Comparison of ENCODE assay signal across 8 cellular contexts in the genomic region with DNA sequence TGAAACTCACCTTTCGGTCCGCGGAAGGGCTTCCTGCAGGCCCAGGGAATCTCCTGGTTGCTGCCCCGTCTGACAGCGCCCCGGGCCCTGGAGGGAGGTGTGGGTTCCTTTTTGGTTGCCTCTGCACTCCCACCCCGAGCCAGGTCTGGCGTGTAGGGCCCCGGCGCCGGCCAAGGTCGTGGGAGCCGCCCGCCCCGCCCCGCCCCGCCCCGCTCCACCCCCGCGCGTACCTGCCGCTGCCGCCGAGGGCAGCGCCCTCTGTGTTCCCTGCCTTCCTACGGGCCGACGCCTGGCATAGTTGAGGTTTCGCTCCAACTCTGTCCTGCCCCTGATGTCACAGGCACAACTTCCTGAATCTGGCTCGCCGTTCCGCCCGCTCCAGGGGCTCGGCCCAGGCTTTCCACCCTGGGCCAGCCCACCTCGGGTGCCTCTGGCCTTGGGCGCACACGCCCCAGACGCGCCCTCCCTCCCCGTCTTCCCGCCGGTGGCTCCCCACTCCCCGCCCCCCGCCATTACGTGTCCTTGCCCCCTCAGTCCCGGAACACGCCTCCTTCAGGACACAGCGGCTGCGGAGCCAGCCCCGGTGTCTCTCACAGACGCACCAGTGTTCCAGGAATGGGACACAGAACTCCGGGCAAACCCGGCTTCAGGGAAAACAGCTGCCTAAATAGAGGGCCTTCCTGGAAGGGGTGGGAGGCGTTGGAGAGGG. TPM values are rescaled to one million over a fixed set of nuclear protein-coding genes. Genes with fewer than 3 reads are reported as not detected.
DNase-seq lines count a peak whose midpoint lies in the region; ATAC-seq lines count a peak whose summit lies in the region.

A gene (minus strand): TSS at position 147 of the 709 bp plus-strand sequence. CDS start 31,763 bp downstream, outside the sequence.

- peaks cover 21% of the 10 kb centered on the region for H3K36me3 Mint-ChIP-seq in activated CD4-positive, alpha-beta T cell treated with anti-CD3 and anti-CD28 coated beads for 36 hours (ENCODE audit: low read depth)

- POLR2A ChIA-PET in activated CD4-positive, alpha-beta T cell treated with anti-CD3 and anti-CD28 coated beads for 36 hours (lab: Charles Lee), result interaction anchor here (1.1 kb wide), 1 partner anchor 9 kb away, joined by 6 read pairs; no protein-coding TSS in a partner anchor

- DNase-seq in DMS79 treated with DMSO at 0.1 percent for 48 hours (lab: John Stamatoyannopoulos, UW) (peak; percentile 20), DMS79 (lab: John Stamatoyannopoulos, UW) (no peak), NCI-H2171 treated with DMSO at 0.1 percent for 48 hours (lab: John Stamatoyannopoulos, UW) (peak; percentile 71), dermis microvascular lymphatic vessel endothelial cell (ENCODE audit: low read depth in 2 of 2) (peak; percentile 57 to 67), medulla oblongata (ENCODE audit: extremely low spot score) (peak; percentile 18)
- DNase-seq in activated CD4-positive, alpha-beta T cell treated with anti-CD3 and anti-CD28 coated beads for 36 hours, result peak; percentile 81
- peak; percentile 29 for DNase-seq in stimulated activated CD8-positive, alpha-beta memory T cell treated with anti-CD3 and anti-CD28 coated beads, Interleukin-15, amount 100 ng/mL, for 24 hours (ENCODE audit: low read depth)

- intact Hi-C loops in activated CD4-positive, alpha-beta T cell treated with anti-CD3 and anti-CD28 coated beads for 36 hours (cut with DNase I, micrococcal nuclease), result loop anchor here (1.0 to 10.0 kb wide), 10 partner anchors 17 to 1716 kb away; a partner anchor contains a TSS

- peak; percentile 64 for ATAC-seq in HG02759 (IDR thresholded peaks at IDR 0.05; ENCODE audit: unreplicated experiment)
- peak; percentile 65 for ATAC-seq in activated CD4-positive, alpha-beta T cell treated with anti-CD3 and anti-CD28 coated beads for 36 hours

- no peaks in the 10 kb centered on the region for H3K9me3 Mint-ChIP-seq in activated CD4-positive, alpha-beta T cell treated with anti-CD3 and anti-CD28 coated beads for 36 hours (ENCODE audit: low read depth)

- no peaks in the 10 kb centered on the region for H3K27me3 Mint-ChIP-seq in activated CD4-positive, alpha-beta T cell treated with anti-CD3 and anti-CD28 coated beads for 36 hours

- CTCF ChIA-PET in activated CD4-positive, alpha-beta T cell treated with anti-CD3 and anti-CD28 coated beads for 36 hours (lab: Charles Lee), result interaction anchor here (0.8 to 4.0 kb wide), 12 partner anchors 10 to 41 kb away, joined by 3 to 29 read pairs (median 5); no protein-coding TSS in a partner anchor

- H3K4me1 Mint-ChIP-seq in activated CD4-positive, alpha-beta T cell treated with anti-CD3 and anti-CD28 coated beads for 36 hours, result peaks cover 47% of the 10 kb centered on the region

- peak within 1 kb of the TSS; percentile 99 for H3K4me3 Mint-ChIP-seq in activated CD4-positive, alpha-beta T cell treated with anti-CD3 and anti-CD28 coated beads for 36 hours

- peak within 1 kb of the TSS; percentile 93 for H3K27ac Mint-ChIP-seq in activated CD4-positive, alpha-beta T cell treated with anti-CD3 and anti-CD28 coated beads for 36 hours

RNA-seq across cellular contexts. Expression of the gene that starts here (rescaled TPM):
- 10 to 100 TPM; 25.4 to 26.1 TPM for total RNA-seq in activated CD4-positive, alpha-beta T cell treated with anti-CD3 and anti-CD28 coated beads for 36 hours
- 9.2 and 10.0 TPM in 2 replicates for total RNA-seq in dermis microvascular lymphatic vessel endothelial cell
